1 cellular context compared by ENCODE assay signal in the genomic region with DNA sequence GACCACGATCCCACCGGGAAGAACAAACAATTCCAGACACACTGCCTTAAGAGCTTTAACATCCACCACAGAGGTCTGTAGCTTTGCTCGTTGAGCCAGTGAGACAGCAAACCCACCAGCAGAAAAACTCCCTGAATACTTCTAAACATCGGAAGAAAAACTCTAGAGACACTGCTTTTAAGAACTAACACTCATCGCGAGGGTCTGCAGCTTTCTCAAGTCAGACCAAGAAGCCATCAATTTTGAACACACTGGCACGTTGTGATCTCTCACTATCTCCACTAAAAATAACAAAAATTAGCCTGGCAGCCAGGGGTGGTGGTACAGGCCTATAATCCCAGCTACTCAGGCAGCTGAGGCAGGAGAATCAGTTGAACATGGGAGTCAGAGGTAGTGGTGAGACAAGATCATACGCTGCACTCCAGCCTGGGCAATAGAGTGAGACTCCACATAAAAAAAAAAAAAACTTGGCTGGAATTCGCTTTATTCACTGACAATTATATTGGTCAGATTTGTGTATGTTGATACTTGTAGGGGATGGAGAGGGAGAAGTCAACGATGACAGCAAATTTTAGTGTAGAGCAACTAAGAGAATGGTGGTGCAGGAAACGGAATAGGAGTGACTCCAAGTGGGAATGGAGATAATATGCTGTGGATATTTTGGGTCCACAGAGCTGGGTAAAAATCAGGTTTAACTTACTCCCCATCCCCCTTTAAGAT.
TF ChIP-seq lines count a peak whose summit lies in the region.

No MANE protein-coding gene starts in this region.

TF ChIP-seq in HepG2, 621 proteins besides CTCF, POLR2A, EP300 and RAD21 (continued from another document and continues in another):
- TF ChIP-seq, protein P1, sequence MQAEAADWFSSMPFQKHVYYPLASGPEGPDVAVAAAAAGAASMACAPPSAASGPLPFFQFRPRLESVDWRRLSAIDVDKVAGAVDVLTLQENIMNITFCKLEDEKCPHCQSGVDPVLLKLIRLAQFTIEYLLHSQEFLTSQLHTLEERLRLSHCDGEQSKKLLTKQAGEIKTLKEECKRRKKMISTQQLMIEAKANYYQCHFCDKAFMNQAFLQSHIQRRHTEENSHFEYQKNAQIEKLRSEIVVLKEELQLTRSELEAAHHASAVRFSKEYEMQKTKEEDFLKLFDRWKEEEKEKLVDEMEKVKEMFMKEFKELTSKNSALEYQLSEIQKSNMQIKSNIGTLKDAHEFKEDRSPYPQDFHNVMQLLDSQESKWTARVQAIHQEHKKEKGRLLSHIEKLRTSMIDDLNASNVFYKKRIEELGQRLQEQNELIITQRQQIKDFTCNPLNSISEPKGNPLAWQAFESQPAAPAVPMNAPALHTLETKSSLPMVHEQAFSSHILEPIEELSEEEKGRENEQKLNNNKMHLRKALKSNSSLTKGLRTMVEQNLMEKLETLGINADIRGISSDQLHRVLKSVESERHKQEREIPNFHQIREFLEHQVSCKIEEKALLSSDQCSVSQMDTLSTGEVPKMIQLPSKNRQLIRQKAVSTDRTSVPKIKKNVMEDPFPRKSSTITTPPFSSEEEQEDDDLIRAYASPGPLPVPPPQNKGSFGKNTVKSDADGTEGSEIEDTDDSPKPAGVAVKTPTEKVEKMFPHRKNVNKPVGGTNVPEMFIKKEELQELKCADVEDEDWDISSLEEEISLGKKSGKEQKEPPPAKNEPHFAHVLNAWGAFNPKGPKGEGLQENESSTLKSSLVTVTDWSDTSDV (CRISPR knock-in tag; IDR thresholded peaks at IDR 0.05) = no peak
- no peak for TF ChIP-seq TMF1 (CRISPR knock-in tag; IDR thresholded peaks at IDR 0.05; ENCODE audit: low read depth)
- 0 out of 2 replicates have a peak, but pooled peaks have one; percentile 28 for TF ChIP-seq MED13 (CRISPR knock-in tag; IDR thresholded peaks at IDR 0.05)
- no peak for TF ChIP-seq FOXO1 (CRISPR knock-in tag; IDR thresholded peaks at IDR 0.05)
- TF ChIP-seq NR2F2 (IDR thresholded peaks at IDR 0.05; ENCODE audit: borderline replicate concordance, low read depth) = peak; percentile 33
- TF ChIP-seq NR2F6 (IDR thresholded peaks at IDR 0.05) = no peak
- TF ChIP-seq NR2F6 (CRISPR knock-in tag; IDR thresholded peaks at IDR 0.05) = no peak
- no peak for TF ChIP-seq ZBTB7B (CRISPR knock-in tag; IDR thresholded peaks at IDR 0.05)
- TF ChIP-seq IRF2 (CRISPR knock-in tag; IDR thresholded peaks at IDR 0.05) = no peak
- TF ChIP-seq ZNF235 (CRISPR knock-in tag; IDR thresholded peaks at IDR 0.05; ENCODE audit: borderline replicate concordance) = peak; percentile 37; the same call in 1 of the 2 replicates
- TF ChIP-seq ZNF230 (CRISPR knock-in tag; IDR thresholded peaks at IDR 0.05) = no peak
- no peak for TF ChIP-seq PITX1 (CRISPR knock-in tag; IDR thresholded peaks at IDR 0.05)
- TF ChIP-seq, protein P2, sequence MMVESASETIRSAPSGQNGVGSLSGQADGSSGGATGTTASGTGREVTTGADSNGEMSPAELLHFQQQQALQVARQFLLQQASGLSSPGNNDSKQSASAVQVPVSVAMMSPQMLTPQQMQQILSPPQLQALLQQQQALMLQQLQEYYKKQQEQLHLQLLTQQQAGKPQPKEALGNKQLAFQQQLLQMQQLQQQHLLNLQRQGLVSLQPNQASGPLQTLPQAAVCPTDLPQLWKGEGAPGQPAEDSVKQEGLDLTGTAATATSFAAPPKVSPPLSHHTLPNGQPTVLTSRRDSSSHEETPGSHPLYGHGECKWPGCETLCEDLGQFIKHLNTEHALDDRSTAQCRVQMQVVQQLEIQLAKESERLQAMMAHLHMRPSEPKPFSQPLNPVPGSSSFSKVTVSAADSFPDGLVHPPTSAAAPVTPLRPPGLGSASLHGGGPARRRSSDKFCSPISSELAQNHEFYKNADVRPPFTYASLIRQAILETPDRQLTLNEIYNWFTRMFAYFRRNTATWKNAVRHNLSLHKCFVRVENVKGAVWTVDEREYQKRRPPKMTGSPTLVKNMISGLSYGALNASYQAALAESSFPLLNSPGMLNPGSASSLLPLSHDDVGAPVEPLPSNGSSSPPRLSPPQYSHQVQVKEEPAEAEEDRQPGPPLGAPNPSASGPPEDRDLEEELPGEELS (CRISPR knock-in tag; IDR thresholded peaks at IDR 0.05) = peak; percentile 2; the same call in 1 of the 2 replicates
- TF ChIP-seq FOSL1 (CRISPR knock-in tag; IDR thresholded peaks at IDR 0.05; ENCODE audit: borderline replicate concordance) = no peak
- TF ChIP-seq ZNF616 (CRISPR knock-in tag; IDR thresholded peaks at IDR 0.05; ENCODE audit: low read depth) = no peak
- TF ChIP-seq GLI4 (CRISPR knock-in tag; IDR thresholded peaks at IDR 0.05; ENCODE audit: borderline replicate concordance) = no peak
- no peak for TF ChIP-seq ZNF7 (CRISPR knock-in tag; IDR thresholded peaks at IDR 0.05)
- no peak for TF ChIP-seq EZH2 (conservative IDR thresholded peaks at IDR 0.05; ENCODE audit: low read depth, low read length)
- TF ChIP-seq, protein P3, sequence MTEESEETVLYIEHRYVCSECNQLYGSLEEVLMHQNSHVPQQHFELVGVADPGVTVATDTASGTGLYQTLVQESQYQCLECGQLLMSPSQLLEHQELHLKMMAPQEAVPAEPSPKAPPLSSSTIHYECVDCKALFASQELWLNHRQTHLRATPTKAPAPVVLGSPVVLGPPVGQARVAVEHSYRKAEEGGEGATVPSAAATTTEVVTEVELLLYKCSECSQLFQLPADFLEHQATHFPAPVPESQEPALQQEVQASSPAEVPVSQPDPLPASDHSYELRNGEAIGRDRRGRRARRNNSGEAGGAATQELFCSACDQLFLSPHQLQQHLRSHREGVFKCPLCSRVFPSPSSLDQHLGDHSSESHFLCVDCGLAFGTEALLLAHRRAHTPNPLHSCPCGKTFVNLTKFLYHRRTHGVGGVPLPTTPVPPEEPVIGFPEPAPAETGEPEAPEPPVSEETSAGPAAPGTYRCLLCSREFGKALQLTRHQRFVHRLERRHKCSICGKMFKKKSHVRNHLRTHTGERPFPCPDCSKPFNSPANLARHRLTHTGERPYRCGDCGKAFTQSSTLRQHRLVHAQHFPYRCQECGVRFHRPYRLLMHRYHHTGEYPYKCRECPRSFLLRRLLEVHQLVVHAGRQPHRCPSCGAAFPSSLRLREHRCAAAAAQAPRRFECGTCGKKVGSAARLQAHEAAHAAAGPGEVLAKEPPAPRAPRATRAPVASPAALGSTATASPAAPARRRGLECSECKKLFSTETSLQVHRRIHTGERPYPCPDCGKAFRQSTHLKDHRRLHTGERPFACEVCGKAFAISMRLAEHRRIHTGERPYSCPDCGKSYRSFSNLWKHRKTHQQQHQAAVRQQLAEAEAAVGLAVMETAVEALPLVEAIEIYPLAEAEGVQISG (CRISPR knock-in tag; IDR thresholded peaks at IDR 0.05) = peak; percentile 5
- TF ChIP-seq SP2 (CRISPR knock-in tag; IDR thresholded peaks at IDR 0.05) = no peak
- TF ChIP-seq ZNF431 (CRISPR knock-in tag; IDR thresholded peaks at IDR 0.05; ENCODE audit: borderline replicate concordance, low read depth) = no peak; the same call in 1 of the 2 replicates
- no peak for TF ChIP-seq ZNF850 (CRISPR knock-in tag; conservative IDR thresholded peaks at IDR 0.05)
- TF ChIP-seq, protein P4, sequence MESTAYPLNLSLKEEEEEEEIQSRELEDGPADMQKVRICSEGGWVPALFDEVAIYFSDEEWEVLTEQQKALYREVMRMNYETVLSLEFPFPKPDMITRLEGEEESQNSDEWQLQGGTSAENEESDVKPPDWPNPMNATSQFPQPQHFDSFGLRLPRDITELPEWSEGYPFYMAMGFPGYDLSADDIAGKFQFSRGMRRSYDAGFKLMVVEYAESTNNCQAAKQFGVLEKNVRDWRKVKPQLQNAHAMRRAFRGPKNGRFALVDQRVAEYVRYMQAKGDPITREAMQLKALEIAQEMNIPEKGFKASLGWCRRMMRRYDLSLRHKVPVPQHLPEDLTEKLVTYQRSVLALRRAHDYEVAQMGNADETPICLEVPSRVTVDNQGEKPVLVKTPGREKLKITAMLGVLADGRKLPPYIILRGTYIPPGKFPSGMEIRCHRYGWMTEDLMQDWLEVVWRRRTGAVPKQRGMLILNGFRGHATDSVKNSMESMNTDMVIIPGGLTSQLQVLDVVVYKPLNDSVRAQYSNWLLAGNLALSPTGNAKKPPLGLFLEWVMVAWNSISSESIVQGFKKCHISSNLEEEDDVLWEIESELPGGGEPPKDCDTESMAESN (CRISPR knock-in tag; conservative IDR thresholded peaks at IDR 0.05) = no peak
- no peak for TF ChIP-seq GABPB1 (CRISPR knock-in tag; IDR thresholded peaks at IDR 0.05)
- no peak for TF ChIP-seq ZNF468 (CRISPR knock-in tag; IDR thresholded peaks at IDR 0.05)
- TF ChIP-seq ZNF83 (CRISPR knock-in tag; IDR thresholded peaks at IDR 0.05; ENCODE audit: borderline replicate concordance) = no peak
- peak; percentile 51; the same call in 1 of the 2 replicates for TF ChIP-seq ZNF224 (CRISPR knock-in tag; IDR thresholded peaks at IDR 0.05)
- TF ChIP-seq HOXA7 (CRISPR knock-in tag; IDR thresholded peaks at IDR 0.05) = no peak
- 0 out of 2 replicates have a peak, but pooled peaks have one; percentile 9 for TF ChIP-seq KDM4B (CRISPR knock-in tag; IDR thresholded peaks at IDR 0.05)
- no peak for TF ChIP-seq SMAD1 (CRISPR knock-in tag; IDR thresholded peaks at IDR 0.05; ENCODE audit: borderline replicate concordance, low read depth)
- TF ChIP-seq, protein P5, sequence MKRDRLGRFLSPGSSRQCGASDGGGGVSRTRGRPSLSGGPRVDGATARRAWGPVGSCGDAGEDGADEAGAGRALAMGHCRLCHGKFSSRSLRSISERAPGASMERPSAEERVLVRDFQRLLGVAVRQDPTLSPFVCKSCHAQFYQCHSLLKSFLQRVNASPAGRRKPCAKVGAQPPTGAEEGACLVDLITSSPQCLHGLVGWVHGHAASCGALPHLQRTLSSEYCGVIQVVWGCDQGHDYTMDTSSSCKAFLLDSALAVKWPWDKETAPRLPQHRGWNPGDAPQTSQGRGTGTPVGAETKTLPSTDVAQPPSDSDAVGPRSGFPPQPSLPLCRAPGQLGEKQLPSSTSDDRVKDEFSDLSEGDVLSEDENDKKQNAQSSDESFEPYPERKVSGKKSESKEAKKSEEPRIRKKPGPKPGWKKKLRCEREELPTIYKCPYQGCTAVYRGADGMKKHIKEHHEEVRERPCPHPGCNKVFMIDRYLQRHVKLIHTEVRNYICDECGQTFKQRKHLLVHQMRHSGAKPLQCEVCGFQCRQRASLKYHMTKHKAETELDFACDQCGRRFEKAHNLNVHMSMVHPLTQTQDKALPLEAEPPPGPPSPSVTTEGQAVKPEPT (CRISPR knock-in tag; IDR thresholded peaks at IDR 0.05; ENCODE audit: low read depth) = no peak
- peak; percentile 58; the same call in 1 of the 2 replicates for TF ChIP-seq BRD4 (CRISPR knock-in tag; IDR thresholded peaks at IDR 0.05)
- TF ChIP-seq POLR2AphosphoS5 (IDR thresholded peaks at IDR 0.05; ENCODE audit: low read depth, low read length) = peak; percentile 46; the same call in 1 of the 2 replicates
- TF ChIP-seq ZNF17 (CRISPR knock-in tag; IDR thresholded peaks at IDR 0.05) = no peak
- no peak for TF ChIP-seq ZNF775 (CRISPR knock-in tag; IDR thresholded peaks at IDR 0.05; ENCODE audit: borderline replicate concordance)
- TF ChIP-seq, protein P6, sequence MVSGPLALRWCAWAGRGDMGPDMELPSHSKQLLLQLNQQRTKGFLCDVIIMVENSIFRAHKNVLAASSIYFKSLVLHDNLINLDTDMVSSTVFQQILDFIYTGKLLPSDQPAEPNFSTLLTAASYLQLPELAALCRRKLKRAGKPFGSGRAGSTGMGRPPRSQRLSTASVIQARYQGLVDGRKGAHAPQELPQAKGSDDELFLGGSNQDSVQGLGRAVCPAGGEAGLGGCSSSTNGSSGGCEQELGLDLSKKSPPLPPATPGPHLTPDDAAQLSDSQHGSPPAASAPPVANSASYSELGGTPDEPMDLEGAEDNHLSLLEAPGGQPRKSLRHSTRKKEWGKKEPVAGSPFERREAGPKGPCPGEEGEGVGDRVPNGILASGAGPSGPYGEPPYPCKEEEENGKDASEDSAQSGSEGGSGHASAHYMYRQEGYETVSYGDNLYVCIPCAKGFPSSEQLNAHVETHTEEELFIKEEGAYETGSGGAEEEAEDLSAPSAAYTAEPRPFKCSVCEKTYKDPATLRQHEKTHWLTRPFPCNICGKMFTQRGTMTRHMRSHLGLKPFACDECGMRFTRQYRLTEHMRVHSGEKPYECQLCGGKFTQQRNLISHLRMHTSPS (CRISPR knock-in tag; IDR thresholded peaks at IDR 0.05; ENCODE audit: low read depth) = no peak
- no peak; the same call in 1 of the 2 replicates for TF ChIP-seq ZNF768 (CRISPR knock-in tag; IDR thresholded peaks at IDR 0.05)
- TF ChIP-seq ZNF557 (CRISPR knock-in tag; IDR thresholded peaks at IDR 0.05) = 0 out of 2 replicates have a peak, but pooled peaks have one; percentile 11
- TF ChIP-seq SOX6 (IDR thresholded peaks at IDR 0.05) = no peak
- no peak for TF ChIP-seq SOX6 (CRISPR knock-in tag; IDR thresholded peaks at IDR 0.05)
- TF ChIP-seq PRPF4 (IDR thresholded peaks at IDR 0.05; ENCODE audit: low read depth, low read length, poor library complexity, severe bottlenecking) = no peak
- 0 out of 2 replicates have a peak, but pooled peaks have one; percentile 10 for TF ChIP-seq CBX5 (CRISPR knock-in tag; IDR thresholded peaks at IDR 0.05; ENCODE audit: borderline replicate concordance)
- TF ChIP-seq PHF21A (CRISPR knock-in tag; IDR thresholded peaks at IDR 0.05) = no peak
- no peak for TF ChIP-seq CENPX (CRISPR knock-in tag; IDR thresholded peaks at IDR 0.05)
- peak; percentile 79; the same call in 1 of the 2 replicates for TF ChIP-seq ZNF121 (CRISPR knock-in tag; IDR thresholded peaks at IDR 0.05)
- no peak for TF ChIP-seq U2AF2 (IDR thresholded peaks at IDR 0.05; ENCODE audit: low read depth, low read length)
- TF ChIP-seq, protein P7, sequence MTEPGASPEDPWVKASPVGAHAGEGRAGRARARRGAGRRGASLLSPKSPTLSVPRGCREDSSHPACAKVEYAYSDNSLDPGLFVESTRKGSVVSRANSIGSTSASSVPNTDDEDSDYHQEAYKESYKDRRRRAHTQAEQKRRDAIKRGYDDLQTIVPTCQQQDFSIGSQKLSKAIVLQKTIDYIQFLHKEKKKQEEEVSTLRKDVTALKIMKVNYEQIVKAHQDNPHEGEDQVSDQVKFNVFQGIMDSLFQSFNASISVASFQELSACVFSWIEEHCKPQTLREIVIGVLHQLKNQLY (CRISPR knock-in tag; IDR thresholded peaks at IDR 0.05) = no peak; the same call in 1 of the 2 replicates
- TF ChIP-seq AGO1 (IDR thresholded peaks at IDR 0.05; ENCODE audit: low read depth, low read length, poor library complexity, severe bottlenecking) = no peak
- TF ChIP-seq ZMYM4 (CRISPR knock-in tag; IDR thresholded peaks at IDR 0.05) = no peak
- TF ChIP-seq ZNF205 (CRISPR knock-in tag; IDR thresholded peaks at IDR 0.05) = no peak
- no peak for TF ChIP-seq TAF15 (IDR thresholded peaks at IDR 0.05; ENCODE audit: low read depth, low read length, poor library complexity, severe bottlenecking)
- no peak for TF ChIP-seq ATAD3A (CRISPR knock-in tag; IDR thresholded peaks at IDR 0.05)
- no peak for TF ChIP-seq ZNF34 (CRISPR knock-in tag; IDR thresholded peaks at IDR 0.05; ENCODE audit: borderline replicate concordance)
- TF ChIP-seq, protein P8, sequence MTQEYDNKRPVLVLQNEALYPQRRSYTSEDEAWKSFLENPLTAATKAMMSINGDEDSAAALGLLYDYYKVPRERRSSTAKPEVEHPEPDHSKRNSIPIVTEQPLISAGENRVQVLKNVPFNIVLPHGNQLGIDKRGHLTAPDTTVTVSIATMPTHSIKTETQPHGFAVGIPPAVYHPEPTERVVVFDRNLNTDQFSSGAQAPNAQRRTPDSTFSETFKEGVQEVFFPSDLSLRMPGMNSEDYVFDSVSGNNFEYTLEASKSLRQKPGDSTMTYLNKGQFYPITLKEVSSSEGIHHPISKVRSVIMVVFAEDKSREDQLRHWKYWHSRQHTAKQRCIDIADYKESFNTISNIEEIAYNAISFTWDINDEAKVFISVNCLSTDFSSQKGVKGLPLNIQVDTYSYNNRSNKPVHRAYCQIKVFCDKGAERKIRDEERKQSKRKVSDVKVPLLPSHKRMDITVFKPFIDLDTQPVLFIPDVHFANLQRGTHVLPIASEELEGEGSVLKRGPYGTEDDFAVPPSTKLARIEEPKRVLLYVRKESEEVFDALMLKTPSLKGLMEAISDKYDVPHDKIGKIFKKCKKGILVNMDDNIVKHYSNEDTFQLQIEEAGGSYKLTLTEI (CRISPR knock-in tag; conservative IDR thresholded peaks at IDR 0.05) = no peak
